ENCODE assay signal across 17 cellular contexts in genomic region chr15:77851086-77851485, GRCh38.
"Had no signal": no experiment of that assay in that cellular context is flagged by ENCODE, and none has a peak within 500 bp of the region (broad histone marks: within the 10 kb centered on the region; RNA-seq: fewer than 3 reads in every experiment).

No MANE protein-coding gene starts in this region.

- DNase-seq: activated B cell treated with CpG ODN at 0.5 μM for 24 hours; activated CD4-positive, alpha-beta T cell treated with anti-CD3 and anti-CD28 coated beads for 36 hours; activated CD4-positive, alpha-beta T cell treated with anti-CD3 and anti-CD28 coated beads, Interleukin-2, amount 50 U/mL, for 4 hours; effector memory CD8-positive, alpha-beta T cell; left ventricle myocardium superior; stimulated activated CD4-positive, alpha-beta T cell treated with anti-CD3 and anti-CD28 coated beads, Interleukin-2, amount 100 ng/mL, for 48 hours; stimulated activated CD8-positive, alpha-beta memory T cell treated with anti-CD3 and anti-CD28 coated beads, Interleukin-4, amount 100 ng/mL, for 48 hours; stimulated activated naive B cell treated with anti-CD40 and anti-IgM and Interleukin-4, amounts not matched to agents 10 μg/mL and 1 μg/mL and 100 μg/mL, for 72 hours; T-helper 9 cell; transverse colon; uterus had no signal

- H3K36me3 ChIP-seq: esophagus muscularis mucosa, neural progenitor cell, transverse colon, uterus had no signal

- H3K4me1 ChIP-seq: esophagus muscularis mucosa, neural progenitor cell, uterus had no signal

- H3K9ac ChIP-seq: neural progenitor cell had no signal

- FAIRE-seq: frontal cortex had no signal

- H3K4me1 Mint-ChIP-seq: activated B cell treated with CpG ODN at 0.5 μM for 24 hours; activated CD4-positive, alpha-beta T cell treated with anti-CD3 and anti-CD28 coated beads for 36 hours; activated naive CD4-positive, alpha-beta T cell treated with anti-CD3 and anti-CD28 coated beads, Interleukin-2, amount 10 ng/mL, durations not matched to agents 7 days and 5 days; stimulated activated naive B cell treated with anti-CD40 and anti-IgM and Interleukin-4, amounts not matched to agents 10 μg/mL and 1 μg/mL and 100 μg/mL, for 72 hours had no signal

- ATAC-seq: activated CD4-positive, alpha-beta T cell treated with anti-CD3 and anti-CD28 coated beads for 36 hours; effector memory CD8-positive, alpha-beta T cell; left ventricle myocardium superior; sciatic nerve; stimulated activated naive B cell treated with anti-CD40 and anti-IgM and Interleukin-4, amounts not matched to agents 10 μg/mL and 1 μg/mL and 100 μg/mL, for 72 hours had no signal

- H3K36me3 Mint-ChIP-seq: activated naive CD4-positive, alpha-beta T cell treated with anti-CD3 and anti-CD28 coated beads, Interleukin-2, amount 10 ng/mL, durations not matched to agents 7 days and 5 days had no signal

- H3K9me3 ChIP-seq: uterus had no signal

- H3K4me3 ChIP-seq: esophagus muscularis mucosa, neural progenitor cell, smooth muscle cell, transverse colon, uterus had no signal

- H3K27ac ChIP-seq: esophagus muscularis mucosa, neural progenitor cell, uterus had no signal

- H3K27me3 ChIP-seq: neural progenitor cell, uterus had no signal

- H3K4me2 ChIP-seq: neural progenitor cell, smooth muscle cell had no signal

- H3K4me3 Mint-ChIP-seq: activated B cell treated with CpG ODN at 0.5 μM for 24 hours; activated CD4-positive, alpha-beta T cell treated with anti-CD3 and anti-CD28 coated beads for 36 hours; activated naive CD4-positive, alpha-beta T cell treated with anti-CD3 and anti-CD28 coated beads, Interleukin-2, amount 10 ng/mL, durations not matched to agents 7 days and 5 days; effector memory CD8-positive, alpha-beta T cell; neural progenitor cell; stimulated activated naive B cell treated with anti-CD40 and anti-IgM and Interleukin-4, amounts not matched to agents 10 μg/mL and 1 μg/mL and 100 μg/mL, for 72 hours had no signal
